ENCODE assay signal across 9 cellular contexts in genomic region chr3:126213376-126214044, GRCh38. TPM values are rescaled to one million over a fixed set of nuclear protein-coding genes. Genes with fewer than 3 reads are reported as not detected.
DNase-seq lines count a peak whose midpoint lies in the region; ATAC-seq, FAIRE-seq and TF ChIP-seq lines count a peak whose summit lies in the region.
"Had no signal": no experiment of that assay in that cellular context is flagged by ENCODE, and none has a peak within 500 bp of the region (broad histone marks: within the 10 kb centered on the region; RNA-seq: fewer than 3 reads in every experiment).

No MANE protein-coding gene starts in this region.

- H3K9me3 Mint-ChIP-seq in astrocyte (ENCODE audit: unreplicated experiment) = no peaks in the 10 kb centered on the region
- H3K9me3 Mint-ChIP-seq: T-helper 1 cell treated with Interleukin-12 subunit alpha and Interleukin-12 subunit beta and Interleukin-4 antibody, amounts not matched to agents 30 μg/mL and 1 μg/mL, for 36 hours had no signal

- H3K36me3 ChIP-seq in ES-I3 (ENCODE audit: insufficient read depth, low read length) (no peaks in the 10 kb centered on the region), astrocyte (ENCODE audit: insufficient read depth, low read length) (no peaks in the 10 kb centered on the region), hepatocyte (replicated peaks; ENCODE audit: insufficient read depth, low read depth) (no peaks in the 10 kb centered on the region), trophoblast cell (ENCODE audit: control insufficient read depth in 1 of 2, insufficient read depth in 2 of 2, low read length in 2 of 2) (no peaks in the 10 kb centered on the region)

- no peaks in the 10 kb centered on the region for H3K9me2 ChIP-seq in hepatocyte (replicated peaks; ENCODE audit: insufficient read depth)

- no peak overlapping the region for H3K23ac ChIP-seq in trophoblast cell (ENCODE audit: low read length)

- H3K4ac ChIP-seq in trophoblast cell (ENCODE audit: low read depth, low read length) = no peak overlapping the region

- H3K36me3 Mint-ChIP-seq in astrocyte (ENCODE audit: low read depth, unreplicated experiment) = no peaks in the 10 kb centered on the region

- peak overlapping the region; percentile 96 for H2AFZ ChIP-seq in astrocyte (ENCODE audit: low read depth, low read length)
- peak overlapping the region; percentile 98 for H2AFZ ChIP-seq in hepatocyte
- peak overlapping the region; percentile 48 for H2AFZ ChIP-seq in trophoblast cell (ENCODE audit: insufficient read depth, low read length, poor library complexity)

- H3K4me1 ChIP-seq in ES-I3 (ENCODE audit: insufficient read depth, low read length) (no peaks in the 10 kb centered on the region; the same call in 1 of the 2 replicates), astrocyte (ENCODE audit: insufficient read depth, low read length) (peaks cover 26% of the 10 kb centered on the region), hepatocyte (ENCODE audit: insufficient read depth) (peaks cover 5% of the 10 kb centered on the region), trophoblast cell (ENCODE audit: control insufficient read depth in 1 of 2, insufficient read depth in 2 of 2, low read length in 2 of 2) (peaks cover 6 to 13% of the 10 kb centered on the region in 2 experiments)

- H3K27me3 Mint-ChIP-seq in astrocyte (ENCODE audit: low read depth, unreplicated experiment) = peaks cover 20% of the 10 kb centered on the region

- peak overlapping the region; percentile 13 for H2BK120ac ChIP-seq in trophoblast cell (ENCODE audit: insufficient read depth, low read length, poor library complexity)

- peak overlapping the region; percentile 86 for H3K4me2 ChIP-seq in astrocyte (ENCODE audit: low read length)
- H3K4me2 ChIP-seq in hepatocyte = peak overlapping the region; percentile 91
- peak overlapping the region; percentile 89 for H3K4me2 ChIP-seq in trophoblast cell (ENCODE audit: low read length)

- H4K20me1 ChIP-seq in astrocyte (ENCODE audit: insufficient read depth, low read length) (no peaks in the 10 kb centered on the region), hepatocyte (ENCODE audit: insufficient read depth, poor library complexity, severe bottlenecking) (no peaks in the 10 kb centered on the region)

- H4K91ac ChIP-seq in trophoblast cell (ENCODE audit: low read depth, low read length) = peak overlapping the region; percentile 12

- no peak overlapping the region for H3K18ac ChIP-seq in trophoblast cell (ENCODE audit: low read length)

- no peak overlapping the region for H2BK5ac ChIP-seq in trophoblast cell (ENCODE audit: low read depth, low read length, poor library complexity)

- DNase-seq in astrocyte (ENCODE audit: low read depth) (peak; percentile 10), hepatocyte (ENCODE audit: low spot score) (no peak), trophoblast cell (no peak), SIG-M5 treated with dmso at 0.1 percent for 504 hours (lab: John Stamatoyannopoulos, UW; ENCODE audit: unreplicated experiment) (no peak), KBM-7 (no peak)
- DNase-seq in activated CD4-positive, CD25-positive, alpha-beta regulatory T cell treated with anti-CD3 and anti-CD28 coated beads, Interleukin-2, amount 50 U/mL, for 72 hours = no peak

- no peak for FAIRE-seq in astrocyte (lab: Jason Lieb, UNC)

- WGBS in hepatocyte (ENCODE audit: low lambda C conversion rate, missing lambda C conversion rate) = 21% methylated on average over 48 of the region's 50 CpGs
- no CpG with 5 or more reads among the region's 50 CpGs for WGBS in trophoblast cell (ENCODE audit: extremely low coverage, insufficient coverage, insufficient read length)

- H4K12ac ChIP-seq in trophoblast cell (ENCODE audit: low read depth, low read length) = peak overlapping the region; percentile 32

- H3K9ac ChIP-seq in ES-I3 (ENCODE audit: low read depth, low read length) (peak overlapping the region; percentile 62), astrocyte (ENCODE audit: low read length) (peak overlapping the region; percentile 63), trophoblast cell (ENCODE audit: low read length) (no peak overlapping the region)

- H3K27ac ChIP-seq in astrocyte (ENCODE audit: low read depth, low read length) (no peak overlapping the region), hepatocyte (no peak overlapping the region), trophoblast cell (ENCODE audit: low read depth, low read length) (no peak overlapping the region)

- H4K8ac ChIP-seq in trophoblast cell (ENCODE audit: low read depth, low read length) = peak overlapping the region; percentile 75

- peak overlapping the region; percentile 74 for H3K4me3 Mint-ChIP-seq in astrocyte (ENCODE audit: unreplicated experiment)
- H3K4me3 Mint-ChIP-seq: T-helper 1 cell treated with Interleukin-12 subunit alpha and Interleukin-12 subunit beta and Interleukin-4 antibody, amounts not matched to agents 30 μg/mL and 1 μg/mL, for 36 hours had no signal

- ATAC-seq in HG03196 (IDR thresholded peaks at IDR 0.05; ENCODE audit: unreplicated experiment) = no peak

- no peaks in the 10 kb centered on the region for H3K79me2 ChIP-seq in astrocyte (ENCODE audit: insufficient read depth, low read length)
- H3K79me2 ChIP-seq in hepatocyte = no peaks in the 10 kb centered on the region
- H3K79me2 ChIP-seq in trophoblast cell (ENCODE audit: control insufficient read depth, insufficient read depth, low read length, poor library complexity) = peaks cover 1% of the 10 kb centered on the region

- peaks cover 2% of the 10 kb centered on the region for H3K79me1 ChIP-seq in trophoblast cell (ENCODE audit: low read length)

- no peaks in the 10 kb centered on the region for H3K27me3 ChIP-seq in astrocyte (ENCODE audit: insufficient read depth, low read length)
- peaks cover 18% of the 10 kb centered on the region for H3K27me3 ChIP-seq in hepatocyte
- no peaks in the 10 kb centered on the region for H3K27me3 ChIP-seq in trophoblast cell (ENCODE audit: insufficient read depth, low read length)

- H3K4me3 ChIP-seq in astrocyte (ENCODE audit: insufficient read depth, low read depth, low read length) (peak overlapping the region; percentile 51), hepatocyte (peak overlapping the region; percentile 20), trophoblast cell (ENCODE audit: low read depth, low read length) (peak overlapping the region; percentile 65)

- in situ Hi-C loops in KBM-7 (cut with MboI; ENCODE audit: low pct_unique_long_range_greater_than_20kb, low sequenced_read_pairs) = no loop called here

- H3K4me1 Mint-ChIP-seq in astrocyte (ENCODE audit: low read depth, unreplicated experiment) = peaks cover 15% of the 10 kb centered on the region

- H3K14ac ChIP-seq in trophoblast cell (ENCODE audit: low read length) = peak overlapping the region; percentile 53

- H2AK5ac ChIP-seq in trophoblast cell (ENCODE audit: low read length) = no peak overlapping the region

- peak overlapping the region; percentile 72 for H3K27ac Mint-ChIP-seq in astrocyte (ENCODE audit: unreplicated experiment)
- H3K27ac Mint-ChIP-seq: T-helper 1 cell treated with Interleukin-12 subunit alpha and Interleukin-12 subunit beta and Interleukin-4 antibody, amounts not matched to agents 30 μg/mL and 1 μg/mL, for 36 hours had no signal

- no peak for TF ChIP-seq CTCF in astrocyte (IDR thresholded peaks at IDR 0.05; ENCODE audit: insufficient read depth, low read depth, low read length)
- TF ChIP-seq CTCF in hepatocyte (IDR thresholded peaks at IDR 0.05; ENCODE audit: poor library complexity) = no peak

- H2BK12ac ChIP-seq in trophoblast cell (ENCODE audit: low read length) = peak overlapping the region; percentile 25

- H3K9me3 ChIP-seq in ES-I3 (ENCODE audit: control insufficient read depth, insufficient read depth, low read length) (no peaks in the 10 kb centered on the region), astrocyte (ENCODE audit: insufficient read depth, low read depth, low read length) (no peaks in the 10 kb centered on the region), hepatocyte (ENCODE audit: low read depth) (no peaks in the 10 kb centered on the region), trophoblast cell (ENCODE audit: insufficient read depth, low read depth, low read length) (peaks cover 5% of the 10 kb centered on the region)

RNA-seq across cellular contexts. Expression of gene ALDH1L1, which starts 33.1 kb away (rescaled TPM):
- total RNA-seq in astrocyte (not detected in 2 replicates), hepatocyte (15.9 and 25.0 TPM in 2 replicates)
- 15.5 and 22.6 TPM in 2 replicates for polyA plus RNA-seq in hepatocyte
- polyA plus RNA-seq in trophoblast cell (2013) = 0.10 and 0.12 TPM in 2 replicates

Comparison
In these comparisons a context has a peak if more than half of its experiments do, and no peak if none do; other contexts are left out.
1. H2AFZ ChIP-seq: peak in every context shown above with its lines; median percentile 98 in hepatocyte; 96 in astrocyte; 48 in trophoblast cell.
2. RNA of gene ALDH1L1, which starts 33.1 kb away (total RNA-seq): 15.9 to 25.0 TPM in hepatocyte; not detected in astrocyte; every median in the first group is over 10 times any median in the second.
3. Peak in every context shown above with its lines, with median percentiles within 50 percentile points of each other: H3K4me2 ChIP-seq and H3K4me3 ChIP-seq.